7 cellular contexts compared by ENCODE assay signal in genomic region chr9:129175515-129175824, GRCh38. TPM values are rescaled to one million over a fixed set of nuclear protein-coding genes. Genes with fewer than 3 reads are reported as not detected.
DNase-seq lines count a peak whose midpoint lies in the region; ATAC-seq and TF ChIP-seq lines count a peak whose summit lies in the region.

No MANE protein-coding gene starts in this region.

- intact Hi-C loops in activated T-helper 1 cell treated with anti-CD3 and anti-CD28 coated beads, Interleukin-12 subunit alpha, Interleukin-12 subunit beta, Interleukin-2, Interleukin-4 antibody, amounts not matched to agents 30 ng/mL and 10 ng/mL and 1 ng/mL, durations not matched to agents 14 hours and 24 hours and 36 hours (cut with micrococcal nuclease) = loop anchor here (1.0 to 5.0 kb wide), 4 partner anchors 238 to 623 kb away; partner anchors contain the start of gene SPTAN1

- no peak for ATAC-seq in stimulated activated memory B cell treated with anti-CD40 and anti-IgM and Interleukin-4, amounts not matched to agents 10 μg/mL and 1 μg/mL and 100 μg/mL, for 72 hours
- ATAC-seq in HG02981 (IDR thresholded peaks at IDR 0.05; ENCODE audit: unreplicated experiment) (no peak), HG03469 (IDR thresholded peaks at IDR 0.05; ENCODE audit: unreplicated experiment) (no peak)

- H3K36me3 Mint-ChIP-seq in activated T-helper 1 cell treated with anti-CD3 and anti-CD28 coated beads, Interleukin-12 subunit alpha, Interleukin-12 subunit beta, Interleukin-2, Interleukin-4 antibody, amounts not matched to agents 30 ng/mL and 10 ng/mL and 1 ng/mL, durations not matched to agents 14 hours and 24 hours and 36 hours (ENCODE audit: low read depth) = no peaks in the 10 kb centered on the region
- H3K36me3 Mint-ChIP-seq in stimulated activated memory B cell treated with anti-CD40 and anti-IgM and Interleukin-4, amounts not matched to agents 10 μg/mL and 1 μg/mL and 100 μg/mL, for 72 hours = no peaks in the 10 kb centered on the region

- peaks cover 19% of the 10 kb centered on the region for H3K27me3 Mint-ChIP-seq in activated T-helper 1 cell treated with anti-CD3 and anti-CD28 coated beads, Interleukin-12 subunit alpha, Interleukin-12 subunit beta, Interleukin-2, Interleukin-4 antibody, amounts not matched to agents 30 ng/mL and 10 ng/mL and 1 ng/mL, durations not matched to agents 14 hours and 24 hours and 36 hours (ENCODE audit: insufficient read depth)
- peaks cover 40% of the 10 kb centered on the region for H3K27me3 Mint-ChIP-seq in stimulated activated memory B cell treated with anti-CD40 and anti-IgM and Interleukin-4, amounts not matched to agents 10 μg/mL and 1 μg/mL and 100 μg/mL, for 72 hours

- H3K9me3 Mint-ChIP-seq in activated T-helper 1 cell treated with anti-CD3 and anti-CD28 coated beads, Interleukin-12 subunit alpha, Interleukin-12 subunit beta, Interleukin-2, Interleukin-4 antibody, amounts not matched to agents 30 ng/mL and 10 ng/mL and 1 ng/mL, durations not matched to agents 14 hours and 24 hours and 36 hours = no peaks in the 10 kb centered on the region
- no peaks in the 10 kb centered on the region for H3K9me3 Mint-ChIP-seq in stimulated activated memory B cell treated with anti-CD40 and anti-IgM and Interleukin-4, amounts not matched to agents 10 μg/mL and 1 μg/mL and 100 μg/mL, for 72 hours

- peak overlapping the region; percentile 86 for H3K4me3 Mint-ChIP-seq in activated T-helper 1 cell treated with anti-CD3 and anti-CD28 coated beads, Interleukin-12 subunit alpha, Interleukin-12 subunit beta, Interleukin-2, Interleukin-4 antibody, amounts not matched to agents 30 ng/mL and 10 ng/mL and 1 ng/mL, durations not matched to agents 14 hours and 24 hours and 36 hours
- peak overlapping the region; percentile 85 for H3K4me3 Mint-ChIP-seq in stimulated activated memory B cell treated with anti-CD40 and anti-IgM and Interleukin-4, amounts not matched to agents 10 μg/mL and 1 μg/mL and 100 μg/mL, for 72 hours

- peak overlapping the region; percentile 86 for H3K27ac Mint-ChIP-seq in activated T-helper 1 cell treated with anti-CD3 and anti-CD28 coated beads, Interleukin-12 subunit alpha, Interleukin-12 subunit beta, Interleukin-2, Interleukin-4 antibody, amounts not matched to agents 30 ng/mL and 10 ng/mL and 1 ng/mL, durations not matched to agents 14 hours and 24 hours and 36 hours
- peak overlapping the region; percentile 58 for H3K27ac Mint-ChIP-seq in stimulated activated memory B cell treated with anti-CD40 and anti-IgM and Interleukin-4, amounts not matched to agents 10 μg/mL and 1 μg/mL and 100 μg/mL, for 72 hours

- H3K4me3 ChIP-seq in HFF-Myc (replicated peaks; ENCODE audit: low read depth, low read length) = peak overlapping the region; percentile 90
- peak overlapping the region; percentile 36 for H3K4me3 ChIP-seq in iPS-11a (ENCODE audit: low read depth, low read length)

- peaks cover 19% of the 10 kb centered on the region for H3K4me1 Mint-ChIP-seq in activated T-helper 1 cell treated with anti-CD3 and anti-CD28 coated beads, Interleukin-12 subunit alpha, Interleukin-12 subunit beta, Interleukin-2, Interleukin-4 antibody, amounts not matched to agents 30 ng/mL and 10 ng/mL and 1 ng/mL, durations not matched to agents 14 hours and 24 hours and 36 hours (ENCODE audit: low read depth)
- peaks cover 28% of the 10 kb centered on the region for H3K4me1 Mint-ChIP-seq in stimulated activated memory B cell treated with anti-CD40 and anti-IgM and Interleukin-4, amounts not matched to agents 10 μg/mL and 1 μg/mL and 100 μg/mL, for 72 hours

- no peak for TF ChIP-seq CTCF in HFF-Myc (IDR thresholded peaks at IDR 0.05; ENCODE audit: low read depth, low read length, missing control alignments)

- DNase-seq in HFF-Myc (ENCODE audit: extremely low read depth, low read depth) = no peak
- no peak for DNase-seq in activated T-helper 1 cell treated with anti-CD3 and anti-CD28 coated beads, Interleukin-12 subunit alpha, Interleukin-12 subunit beta, Interleukin-2, Interleukin-4 antibody, amounts not matched to agents 30 ng/mL and 10 ng/mL and 1 ng/mL, durations not matched to agents 14 hours and 24 hours and 36 hours (ENCODE audit: low spot score)
- no peak for DNase-seq in cerebellar cortex (ENCODE audit: low spot score)

RNA-seq across cellular contexts. Expression of gene IER5L, which starts 2.6 kb away (rescaled TPM):
- total RNA-seq in activated T-helper 1 cell treated with anti-CD3 and anti-CD28 coated beads, Interleukin-12 subunit alpha, Interleukin-12 subunit beta, Interleukin-2, Interleukin-4 antibody, amounts not matched to agents 30 ng/mL and 10 ng/mL and 1 ng/mL, durations not matched to agents 14 hours and 24 hours and 36 hours = 14.4 TPM in 2 replicates
